8 cellular contexts compared by ENCODE assay signal in genomic region chr2:230956827-230957755, GRCh38. TPM values are rescaled to one million over a fixed set of nuclear protein-coding genes. Genes with fewer than 3 reads are reported as not detected.
DNase-seq lines count a peak whose midpoint lies in the region; ATAC-seq and TF ChIP-seq lines count a peak whose summit lies in the region.
"Had no signal": no experiment of that assay in that cellular context is flagged by ENCODE, and none has a peak within 500 bp of the region (broad histone marks: within the 10 kb centered on the region; RNA-seq: fewer than 3 reads in every experiment).

No MANE protein-coding gene starts in this region.

- in situ Hi-C loops in GM13976 (cut with MboI; ENCODE audit: low sequenced_read_pairs, unreplicated experiment): no loop called here

- H3K4me3 Mint-ChIP-seq in activated CD8-positive, alpha-beta memory T cell treated with anti-CD3 and anti-CD28 coated beads, Interleukin-2, amount 10 ng/mL, durations not matched to agents 7 days and 5 days: peak overlapping the region; percentile 76

- DNase-seq in GM13976 (ENCODE audit: low spot score) (peak; percentile 76), HuH-7 (ENCODE audit: low spot score) (peak; percentile 41), fibroblast of the conjunctiva (ENCODE audit: low read depth) (peak; percentile 6), omental fat pad (ENCODE audit: low spot score) (no peak), cortex of kidney (lab: John Stamatoyannopoulos, UW) (no peak)
- peak; percentile 80 for DNase-seq in activated CD8-positive, alpha-beta memory T cell treated with anti-CD3 and anti-CD28 coated beads, Interleukin-2, amount 10 ng/mL, durations not matched to agents 7 days and 5 days

- H3K27me3 Mint-ChIP-seq in activated CD8-positive, alpha-beta memory T cell treated with anti-CD3 and anti-CD28 coated beads, Interleukin-2, amount 10 ng/mL, durations not matched to agents 7 days and 5 days: peaks cover 65% of the 10 kb centered on the region

- CTCF ChIA-PET in activated CD8-positive, alpha-beta memory T cell treated with anti-CD3 and anti-CD28 coated beads, Interleukin-2, amount 10 ng/mL, durations not matched to agents 7 days and 5 days (lab: Charles Lee): interaction anchor here (0.9 to 3.8 kb wide), 6 partner anchors 12 to 96 kb away, joined by 3 to 12 read pairs (median 5); no protein-coding TSS in a partner anchor

- H3K27ac Mint-ChIP-seq in activated CD8-positive, alpha-beta memory T cell treated with anti-CD3 and anti-CD28 coated beads, Interleukin-2, amount 10 ng/mL, durations not matched to agents 7 days and 5 days: peak overlapping the region; percentile 95

- H3K4me1 Mint-ChIP-seq in activated CD8-positive, alpha-beta memory T cell treated with anti-CD3 and anti-CD28 coated beads, Interleukin-2, amount 10 ng/mL, durations not matched to agents 7 days and 5 days: peaks cover 68% of the 10 kb centered on the region

- peak; percentile 74 for ATAC-seq in GM21723 (IDR thresholded peaks at IDR 0.05; ENCODE audit: unreplicated experiment)
- ATAC-seq in activated CD8-positive, alpha-beta memory T cell treated with anti-CD3 and anti-CD28 coated beads, Interleukin-2, amount 10 ng/mL, durations not matched to agents 7 days and 5 days: peak; percentile 88
- peak; percentile 92 for ATAC-seq in omental fat pad (ENCODE audit: low FRiP score)

- no peak for TF ChIP-seq CTCF in GM13976 (IDR thresholded peaks at IDR 0.05; ENCODE audit: borderline replicate concordance, control extremely low read depth, extremely low read depth, insufficient read depth, missing control alignments)
- TF ChIP-seq CTCF in omental fat pad (IDR thresholded peaks at IDR 0.05): no peak

- no peaks in the 10 kb centered on the region for H3K9me3 Mint-ChIP-seq in activated CD8-positive, alpha-beta memory T cell treated with anti-CD3 and anti-CD28 coated beads, Interleukin-2, amount 10 ng/mL, durations not matched to agents 7 days and 5 days (ENCODE audit: low read depth)

- peaks cover 30% of the 10 kb centered on the region for H3K36me3 Mint-ChIP-seq in activated CD8-positive, alpha-beta memory T cell treated with anti-CD3 and anti-CD28 coated beads, Interleukin-2, amount 10 ng/mL, durations not matched to agents 7 days and 5 days

RNA-seq across cellular contexts. Expression of gene GPR55, which starts 32.0 kb away (rescaled TPM):
- total RNA-seq in activated CD8-positive, alpha-beta memory T cell treated with anti-CD3 and anti-CD28 coated beads, Interleukin-2, amount 10 ng/mL, durations not matched to agents 7 days and 5 days: 10 to 100 TPM; 42.1 to 58.8 TPM
- under 1 TPM in 2 of 4 donors, not detected in 2; 0.12 to 0.19 TPM for total RNA-seq in omental fat pad

RNA-seq across cellular contexts. Expression of gene SPATA3, which starts 38.8 kb away (rescaled TPM):
- total RNA-seq in activated CD8-positive, alpha-beta memory T cell treated with anti-CD3 and anti-CD28 coated beads, Interleukin-2, amount 10 ng/mL, durations not matched to agents 7 days and 5 days: 1 to 10 TPM in 1 of 2 experiments, under 1 TPM in 1; 0.44 to 1.2 TPM
- not detected for total RNA-seq in omental fat pad
- total RNA-seq: lung had no signal

Comparison
In these comparisons a context has a peak if more than half of its experiments do, and no peak if none do; other contexts are left out.
1. DNase-seq: peak in GM13976 (single experiment), HuH-7 (single experiment), activated CD8-positive, alpha-beta memory T cell treated with anti-CD3 and anti-CD28 coated beads, Interleukin-2, amount 10 ng/mL, durations not matched to agents 7 days and 5 days (single experiment) and fibroblast of the conjunctiva (single experiment); none in omental fat pad (single experiment) and cortex of kidney (single experiment).
2. RNA of gene GPR55, which starts 32.0 kb away (total RNA-seq): 42.1 to 58.8 TPM in activated CD8-positive, alpha-beta memory T cell treated with anti-CD3 and anti-CD28 coated beads, Interleukin-2, amount 10 ng/mL, durations not matched to agents 7 days and 5 days; 0.12 to 0.19 TPM in omental fat pad; every median in the first group is over 10 times any median in the second.
3. Peak in every context shown above with its lines, with median percentiles within 50 percentile points of each other: ATAC-seq.